1 cellular context compared by ENCODE assay signal in genomic region chr3:30044515-30044914, GRCh38.
TF ChIP-seq lines count a peak whose summit lies in the region.

No MANE protein-coding gene starts in this region.

TF ChIP-seq in WTC11, 78 proteins besides CTCF, POLR2A, EP300 and RAD21 (continued from another document):
- TF ChIP-seq AFF4 (CRISPR knock-in tag; IDR thresholded peaks at IDR 0.05; ENCODE audit: borderline replicate concordance) (no peak), ATF6 (CRISPR knock-in tag; IDR thresholded peaks at IDR 0.05) (no peak), ZNF263 (CRISPR knock-in tag; IDR thresholded peaks at IDR 0.05; ENCODE audit: low read depth) (no peak), PREB (CRISPR knock-in tag; IDR thresholded peaks at IDR 0.05; ENCODE audit: borderline replicate concordance) (no peak), GTF2I (CRISPR knock-in tag; conservative IDR thresholded peaks at IDR 0.05) (no peak), ZNF512 (CRISPR knock-in tag; IDR thresholded peaks at IDR 0.05; ENCODE audit: borderline replicate concordance) (no peak), ZBTB21 (CRISPR knock-in tag; IDR thresholded peaks at IDR 0.05; ENCODE audit: borderline replicate concordance) (no peak), IRF2 (CRISPR knock-in tag; IDR thresholded peaks at IDR 0.05; ENCODE audit: borderline replicate concordance, low read depth) (no peak), ZNF281 (CRISPR knock-in tag; IDR thresholded peaks at IDR 0.05) (no peak), STAT6 (CRISPR knock-in tag; conservative IDR thresholded peaks at IDR 0.05; ENCODE audit: low read depth) (no peak), SP1 (CRISPR knock-in tag; conservative IDR thresholded peaks at IDR 0.05) (no peak), FOXJ3 (CRISPR knock-in tag; IDR thresholded peaks at IDR 0.05; ENCODE audit: borderline replicate concordance) (no peak), ETV6 (CRISPR knock-in tag; IDR thresholded peaks at IDR 0.05) (no peak)
TF ChIP-seq in WTC11: peak in this region for 0.
